8 cellular contexts compared by ENCODE assay signal in the genomic region with DNA sequence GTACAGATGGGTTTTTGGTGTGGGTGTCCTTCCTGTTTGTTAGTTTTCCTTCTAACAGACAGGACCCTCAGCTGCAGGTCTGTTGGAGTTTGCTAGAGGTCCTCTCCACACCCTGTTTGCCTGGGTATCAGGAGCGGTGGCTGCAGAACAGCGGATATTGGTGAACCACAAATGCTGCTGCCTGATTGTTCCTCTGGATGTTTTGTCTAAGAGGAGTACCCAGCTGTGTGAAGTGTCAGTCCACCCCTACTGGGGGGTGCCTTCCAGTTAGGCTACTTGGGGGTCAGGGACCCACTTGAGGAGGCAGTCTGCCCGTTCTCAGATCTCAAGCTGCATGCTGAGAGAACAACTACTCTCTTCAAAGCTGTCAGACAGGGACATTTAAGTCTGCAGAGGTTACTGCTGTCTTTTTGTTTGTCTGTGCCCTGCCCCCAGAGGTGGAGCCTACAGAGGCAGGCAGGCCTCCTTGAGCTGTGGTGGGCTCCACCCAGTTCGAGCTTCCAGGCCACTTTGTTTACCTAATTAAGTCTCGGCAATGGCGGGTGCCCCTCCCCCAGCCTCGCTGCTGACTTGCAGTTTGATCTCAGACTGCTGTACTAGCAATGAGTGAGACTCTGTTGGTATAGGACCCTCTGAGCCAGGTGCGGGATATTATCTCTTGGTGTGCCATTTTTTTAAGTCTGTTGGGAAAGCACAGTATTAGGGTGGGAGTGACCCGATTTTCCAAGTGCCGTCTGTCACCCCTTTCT.
A peak's percentile ranks its signal among the peaks of the same experiment; 100 is the strongest.
DNase-seq lines count a peak whose midpoint lies in the region; ATAC-seq lines count a peak whose summit lies in the region.
"Not testable (repeated sequence)": the region's sequence is repeated elsewhere in the genome, so short reads cannot be mapped to it uniquely, and the experiment has no call there.

No MANE protein-coding gene starts in this region.

- H3K27me3 ChIP-seq in BLaER1 treated with 17β-estradiol and CSF1 and Interleukin-3, amounts not matched to agents 10 nM and 100 nM; HUES6 (ENCODE audit: control insufficient read depth, insufficient read depth, low read length): not testable (repeated sequence)

- not testable (repeated sequence) for H3K36me3 Mint-ChIP-seq in central memory CD8-positive, alpha-beta T cell (ENCODE audit: insufficient read depth)

- peak overlapping the region in 4 of 10 experiments; percentile 2 to 18 (median 8); a peak in 2 of 20 replicates for H3K4me3 ChIP-seq in BLaER1 treated with 17β-estradiol and CSF1 and Interleukin-3, amounts not matched to agents 10 nM and 100 nM
- peak overlapping the region; percentile 54 for H3K4me3 ChIP-seq in HUES6 (ENCODE audit: low read depth, low read length)

- H3K9me3 ChIP-seq in BLaER1 treated with 17β-estradiol and CSF1 and Interleukin-3, amounts not matched to agents 10 nM and 100 nM (replicated peaks in 1 of 11): peaks cover 26 to 78% (median 58%) of the 10 kb centered on the region in 11 experiments
- peaks cover 26% of the 10 kb centered on the region for H3K9me3 ChIP-seq in HUES6 (ENCODE audit: control insufficient read depth, insufficient read depth, low read depth, low read length)

- peak overlapping the region; percentile 6 for H3K27ac Mint-ChIP-seq in central memory CD8-positive, alpha-beta T cell (ENCODE audit: low read depth)

- ATAC-seq in central memory CD8-positive, alpha-beta T cell (replicated peaks; ENCODE audit: extremely low read depth, poor library complexity, severe bottlenecking): not testable (repeated sequence)

- peak overlapping the region in 1 of 11 experiments; percentile 15; a peak in 1 of 22 replicates for H3K9ac ChIP-seq in BLaER1 treated with 17β-estradiol and CSF1 and Interleukin-3, amounts not matched to agents 10 nM and 100 nM
- H3K9ac ChIP-seq in HUES6 (ENCODE audit: low read length): peak overlapping the region; percentile 62

- DNase-seq in NCI-H526 treated with DMSO at 0.1 percent for 48 hours (lab: John Stamatoyannopoulos, UW) (peak; percentile 9), T follicular helper cell (ENCODE audit: low read depth) (peak; percentile 13)
- DNase-seq in activated CD4-positive, alpha-beta T cell treated with anti-CD3 and anti-CD28 coated beads, Interleukin-2, amount 50 U/mL, for 1 hour: peak; percentile 46
- DNase-seq in activated effector memory CD4-positive, alpha-beta T cell treated with Interleukin-2 at 50 U/mL for 16 hours: peak; percentile 53
- DNase-seq in central memory CD8-positive, alpha-beta T cell (ENCODE audit: low spot score in 2 of 2): not testable (repeated sequence)
- DNase-seq in stimulated activated naive CD4-positive, alpha-beta T cell (lab: John Stamatoyannopoulos, UW): peak in 4 of 6 experiments; percentile 20 to 73 (median 58)

- not testable (repeated sequence) for H4K20me1 ChIP-seq in BLaER1 treated with 17β-estradiol and CSF1 and Interleukin-3, amounts not matched to agents 10 nM and 100 nM

- H3K4me2 ChIP-seq in BLaER1 treated with 17β-estradiol and CSF1 and Interleukin-3, amounts not matched to agents 10 nM and 100 nM: peak overlapping the region; percentile 33 to 71 (median 56)

- not testable (repeated sequence) for H3K36me3 ChIP-seq in BLaER1 treated with 17β-estradiol and CSF1 and Interleukin-3, amounts not matched to agents 10 nM and 100 nM; HUES6 (ENCODE audit: control insufficient read depth, insufficient read depth, low read length)

- not testable (repeated sequence) for H3K9me3 Mint-ChIP-seq in central memory CD8-positive, alpha-beta T cell

- H3K4me1 Mint-ChIP-seq in central memory CD8-positive, alpha-beta T cell: peaks cover 20% of the 10 kb centered on the region

- peaks cover 11 to 19% (median 15%) of the 10 kb centered on the region in 10 experiments for H3K4me1 ChIP-seq in BLaER1 treated with 17β-estradiol and CSF1 and Interleukin-3, amounts not matched to agents 10 nM and 100 nM
- not testable (repeated sequence) for H3K4me1 ChIP-seq in HUES6 (ENCODE audit: control insufficient read depth, insufficient read depth, low read length)

- H3K27me3 Mint-ChIP-seq in central memory CD8-positive, alpha-beta T cell: peaks cover 33% of the 10 kb centered on the region

- H3K4me3 Mint-ChIP-seq in central memory CD8-positive, alpha-beta T cell: peak overlapping the region; percentile 36

- H3K27ac ChIP-seq in BLaER1 treated with 17β-estradiol and CSF1 and Interleukin-3, amounts not matched to agents 10 nM and 100 nM: peak overlapping the region in 5 of 11 experiments; percentile 27 to 46 (median 36); a peak in 6 of 22 replicates
- not testable (repeated sequence) for H3K27ac ChIP-seq in HUES6 (ENCODE audit: low read depth, low read length)
